Comparison of ENCODE assay signal across 25 cellular contexts in genomic region chr15:48628832-48629231, GRCh38.
"Had no signal": no experiment of that assay in that cellular context is flagged by ENCODE, and none has a peak within 500 bp of the region (broad histone marks: within the 10 kb centered on the region; RNA-seq: fewer than 3 reads in every experiment).

No MANE protein-coding gene starts in this region.

- H3K9me3 ChIP-seq: colonic mucosa, gastrocnemius medialis, left lung, ovary, psoas muscle, stomach, testis had no signal

- H3K4me3 Mint-ChIP-seq: endodermal cell, naive B cell, neural crest cell, type B pancreatic cell had no signal

- H3K36me3 Mint-ChIP-seq: activated naive CD4-positive, alpha-beta T cell treated with anti-CD3 and anti-CD28 coated beads, Interleukin-2, amount 50 U/mL, for 72 hours; naive B cell; type B pancreatic cell had no signal

- ATAC-seq: activated CD4-positive, CD25-positive, alpha-beta regulatory T cell treated with anti-CD3 and anti-CD28 coated beads, Interleukin-2, amount 50 U/mL, for 24 hours; activated naive CD4-positive, alpha-beta T cell treated with anti-CD3 and anti-CD28 coated beads, Interleukin-2, amount 50 U/mL, for 72 hours; gastrocnemius medialis; left lung; psoas muscle; right cardiac atrium had no signal

- H3K4me3 ChIP-seq: colonic mucosa, gastrocnemius medialis, left lung, ovary, psoas muscle, skin epidermis, stomach, testis had no signal

- H3K4me1 ChIP-seq: colonic mucosa, left lung had no signal

- H3K9me3 Mint-ChIP-seq: activated naive CD4-positive, alpha-beta T cell treated with anti-CD3 and anti-CD28 coated beads, Interleukin-2, amount 50 U/mL, for 72 hours; endodermal cell; naive B cell; neural crest cell; type B pancreatic cell had no signal

- H3K27ac ChIP-seq: colonic mucosa, epithelial cell of prostate, left lung, ovary, psoas muscle, testis had no signal

- H3K27me3 Mint-ChIP-seq: naive B cell had no signal

- DNase-seq: activated CD4-positive, alpha-beta T cell treated with anti-CD3 and anti-CD28 coated beads, Interleukin-2, amount 50 U/mL, for 1 hour; activated CD8-positive, alpha-beta memory T cell treated with anti-CD3 and anti-CD28 coated beads for 24 hours; activated gamma-delta T cell; amniotic stem cell; caudate nucleus; colonic mucosa; endodermal cell; gastrocnemius medialis; head of caudate nucleus; left lung; naive B cell; ovary; psoas muscle; right cardiac atrium; stimulated activated CD4-positive, alpha-beta T cell treated with anti-CD3 and anti-CD28 coated beads, Interleukin-15, amount 100 ng/mL, for 24 hours; stimulated activated CD4-positive, alpha-beta T cell treated with anti-CD3 and anti-CD28 coated beads, Interleukin-4, amount 100 ng/mL, for 1 hour; stomach; T1000; testis had no signal

- H3K27me3 ChIP-seq: colonic mucosa, gastrocnemius medialis, left lung, ovary, stomach, testis had no signal

- H3K36me3 ChIP-seq: colonic mucosa, gastrocnemius medialis, left lung, ovary, stomach had no signal

- H3K27ac Mint-ChIP-seq: activated naive CD4-positive, alpha-beta T cell treated with anti-CD3 and anti-CD28 coated beads, Interleukin-2, amount 50 U/mL, for 72 hours; endodermal cell; naive B cell; type B pancreatic cell had no signal

- H3K4me1 Mint-ChIP-seq: naive B cell had no signal
